In the genomic region with DNA sequence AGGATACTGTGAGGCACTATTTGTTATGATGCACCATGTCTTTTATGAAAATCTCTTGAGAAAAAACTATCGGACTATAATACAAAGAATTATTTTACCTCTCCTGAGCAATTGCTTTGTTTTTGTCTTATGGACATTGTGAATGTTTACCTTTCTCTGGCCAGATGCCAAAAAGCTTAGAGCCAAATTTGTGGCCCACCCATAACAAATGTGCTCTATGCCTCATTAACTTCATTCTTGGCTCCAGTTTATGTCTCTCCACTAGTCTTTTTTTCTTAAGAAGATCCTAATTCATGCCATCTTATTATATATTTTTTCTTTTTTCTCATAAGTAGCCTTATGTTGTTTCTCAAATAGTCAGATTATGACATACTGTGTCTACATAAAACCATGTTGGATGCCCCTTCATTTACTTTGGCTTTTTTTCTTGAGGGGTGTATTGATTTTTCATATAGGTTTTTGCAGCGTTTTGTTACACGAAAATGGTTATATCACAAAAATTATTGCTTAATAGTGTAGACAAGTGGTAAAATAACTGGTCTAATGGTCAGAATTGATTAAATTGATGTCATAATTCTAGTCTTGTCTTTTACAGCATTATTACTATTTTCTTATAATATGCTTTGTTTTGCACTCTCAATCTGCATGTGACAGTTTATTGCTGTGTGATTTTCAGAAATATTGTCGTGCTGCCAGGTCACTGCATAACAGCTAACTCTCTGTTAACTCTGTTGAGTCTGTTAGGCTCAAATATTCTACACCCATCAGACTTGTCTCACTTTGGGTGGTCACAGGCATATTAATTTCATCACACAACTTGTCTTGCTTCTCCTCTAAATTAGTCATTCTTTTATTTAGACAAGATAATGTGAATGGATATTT, we compare ENCODE assay signal across 22 cellular contexts. TPM values are rescaled to one million over a fixed set of nuclear protein-coding genes. Genes with fewer than 3 reads are reported as not detected.
DNase-seq lines count a peak whose midpoint lies in the region; ATAC-seq lines count a peak whose summit lies in the region.
"Had no signal": no experiment of that assay in that cellular context is flagged by ENCODE, and none has a peak within 500 bp of the region (broad histone marks: within the 10 kb centered on the region; RNA-seq: fewer than 3 reads in every experiment).

No MANE protein-coding gene starts in this region.

- ATAC-seq in left colon, result peak; percentile 31
- ATAC-seq: activated CD8-positive, alpha-beta memory T cell treated with anti-CD3 and anti-CD28 coated beads, Interleukin-2, amount 10 ng/mL, durations not matched to agents 7 days and 5 days; activated naive CD8-positive, alpha-beta T cell treated with anti-CD3 and anti-CD28 coated beads, Interleukin-2, amount 50 U/mL, for 24 hours; activated T-helper 17 cell treated with anti-CD3 and anti-CD28 coated beads, Interleukin-2, amount 50 U/mL, for 72 hours; psoas muscle had no signal

- intact Hi-C loops in left colon (cut with DNase I, micrococcal nuclease), result no loop called here

- DNase-seq in DMS153 treated with DMSO at 0.1 percent for 48 hours (lab: John Stamatoyannopoulos, UW; ENCODE audit: unreplicated experiment), result peak; percentile 10
- no peak for DNase-seq in DMS153 (lab: John Stamatoyannopoulos, UW)
- peak; percentile 81 for DNase-seq in NCI-H1417 treated with DMSO at 0.1 percent for 48 hours (lab: John Stamatoyannopoulos, UW)
- DNase-seq in NCI-H526 (lab: John Stamatoyannopoulos, UW), result peak; percentile 50 to 52
- DNase-seq in left colon, result no peak
- no peak for DNase-seq in pons (ENCODE audit: low spot score)
- no peak for DNase-seq in T1000 (lab: John Stamatoyannopoulos, UW)
- DNase-seq in activated naive CD4-positive, alpha-beta T cell (lab: John Stamatoyannopoulos, UW), result no peak
- DNase-seq: activated CD4-positive, alpha-beta T cell treated with anti-CD3 and anti-CD28 coated beads for 1 hour; activated CD8-positive, alpha-beta memory T cell treated with anti-CD3 and anti-CD28 coated beads, Interleukin-2, amount 10 ng/mL, durations not matched to agents 7 days and 5 days; activated naive CD8-positive, alpha-beta T cell treated with anti-CD3 and anti-CD28 coated beads, Interleukin-2, amount 50 U/mL, for 24 hours; C1 segment of cervical spinal cord; foreskin melanocyte; midbrain; NCI-H2227 treated with DMSO at 0.1 percent for 48 hours; psoas muscle; SK-N-SH; small intestine; stimulated activated CD4-positive, alpha-beta T cell treated with anti-CD3 and anti-CD28 coated beads, Interleukin-4, amount 100 ng/mL, for 24 hours; substantia nigra; T-helper 9 cell had no signal

RNA-seq across cellular contexts. Expression of a gene that starts 18.2 kb away (rescaled TPM):
- 1 to 10 TPM; 2.7 to 3.1 TPM for total RNA-seq in left colon

RNA-seq across cellular contexts. Expression of a gene that starts 18.5 kb away (rescaled TPM):
- total RNA-seq in left colon, result 10 to 100 TPM; 43.1 to 45.6 TPM

Comparison
In these comparisons a context has a peak if more than half of its experiments do, and no peak if none do; other contexts are left out.
1. DNase-seq: peak in DMS153 treated with DMSO at 0.1 percent for 48 hours (single experiment), NCI-H1417 treated with DMSO at 0.1 percent for 48 hours (single experiment) and NCI-H526 (2 of 2); none in DMS153 (single experiment), left colon (0 of 2), pons (single experiment), T1000 (single experiment) and activated naive CD4-positive, alpha-beta T cell (0 of 4).